21 cellular contexts compared by ENCODE assay signal in the genomic region with DNA sequence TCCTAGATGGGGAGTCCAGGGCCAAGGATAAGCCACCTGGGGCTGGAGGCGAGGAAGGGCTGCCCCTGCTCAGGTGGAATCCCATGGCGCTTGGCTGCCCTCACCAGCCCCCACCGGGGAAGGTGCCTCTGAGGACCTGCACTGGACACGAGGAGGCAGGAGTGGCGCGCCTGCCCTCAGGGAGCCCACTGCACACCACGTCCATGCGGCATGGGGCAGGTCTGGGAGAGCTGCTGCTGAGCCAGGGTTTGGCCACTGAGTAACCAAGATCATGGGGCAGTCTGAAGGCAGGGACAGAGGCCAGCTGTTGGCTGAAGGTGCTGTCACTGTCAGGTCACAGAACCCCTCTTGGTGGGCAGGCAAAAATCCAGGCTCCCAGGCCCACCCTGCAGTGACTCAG. TPM values are rescaled to one million over a fixed set of nuclear protein-coding genes. Genes with fewer than 3 reads are reported as not detected.
DNase-seq lines count a peak whose midpoint lies in the region; ATAC-seq, FAIRE-seq and TF ChIP-seq lines count a peak whose summit lies in the region.
"Had no signal": no experiment of that assay in that cellular context is flagged by ENCODE, and none has a peak within 500 bp of the region (broad histone marks: within the 10 kb centered on the region; RNA-seq: fewer than 3 reads in every experiment).

No MANE protein-coding gene starts in this region.

- TF ChIP-seq POLR2A in K562 (conservative IDR thresholded peaks at IDR 0.05) = no peak
- TF ChIP-seq POLR2A in HepG2 (IDR thresholded peaks at IDR 0.05; ENCODE audit: insufficient read depth in 1 of 2, low read depth in 2 of 2, low read length in 2 of 2) = peak in 1 of 2 experiments; percentile 19; a peak in 1 of 4 replicates
- TF ChIP-seq POLR2A in gastrocnemius medialis (IDR thresholded peaks at IDR 0.05) = no peak

- H3K27me3 ChIP-seq in K562 (ENCODE audit: control insufficient read depth in 2 of 2, insufficient read depth in 2 of 2, low read length in 2 of 2) = no peaks in the 10 kb centered on the region
- H3K27me3 ChIP-seq in HepG2 (ENCODE audit: control insufficient read depth in 1 of 2, insufficient read depth in 2 of 2, low read length in 2 of 2) = no peaks in the 10 kb centered on the region
- no peaks in the 10 kb centered on the region for H3K27me3 ChIP-seq in gastrocnemius medialis

- H2AFZ ChIP-seq in K562 (ENCODE audit: low read depth, low read length) = no peak overlapping the region
- H2AFZ ChIP-seq in HepG2 (ENCODE audit: low read length) = no peak overlapping the region
- H2AFZ ChIP-seq: GM23338, PC-9 had no signal

- CTCF ChIA-PET in K562 (lab: Yijun Ruan, JAX; ENCODE audit: low intra/inter-chr PET ratio) = no interaction called here
- CTCF ChIA-PET in HepG2 (lab: Yijun Ruan, JAX; ENCODE audit: low intra/inter-chr PET ratio, low total read pairs) = no interaction called here

- H3K4me3 ChIP-seq in K562 = no peak overlapping the region
- no peak overlapping the region for H3K4me3 ChIP-seq in HepG2 (replicated peaks in 1 of 3; ENCODE audit: insufficient read depth in 1 of 3, low read depth in 2 of 3, low read length in 3 of 3)
- H3K4me3 ChIP-seq in gastrocnemius medialis = no peak overlapping the region
- H3K4me3 ChIP-seq: GM23338, HAP-1, PC-9 had no signal

- H3K36me3 ChIP-seq in K562 (ENCODE audit: control insufficient read depth, insufficient read depth, low read length) = peaks cover 93% of the 10 kb centered on the region
- H3K36me3 ChIP-seq in HepG2 (replicated peaks in 1 of 2; ENCODE audit: control insufficient read depth in 1 of 2, insufficient read depth in 2 of 2, low read length in 2 of 2) = peaks cover 47 to 92% of the 10 kb centered on the region in 2 experiments
- H3K36me3 ChIP-seq in gastrocnemius medialis = peaks cover 0 to 26% of the 10 kb centered on the region in 2 donors

- H4K20me1 ChIP-seq in K562 (replicated peaks; ENCODE audit: control insufficient read depth, insufficient read depth, low read length) (peaks cover 29% of the 10 kb centered on the region; the same call in 1 of the 2 replicates), HepG2 (ENCODE audit: insufficient read depth, low read length) (peaks cover 4% of the 10 kb centered on the region; the same call in 1 of the 2 replicates)

- intact Hi-C loops in K562 (cut with micrococcal nuclease) = no loop called here
- intact Hi-C loops in HepG2 (cut with micrococcal nuclease; ENCODE audit: unreplicated experiment) = no loop called here
- intact Hi-C loops in gastrocnemius medialis (cut with DNase I; ENCODE audit: low total_unique reads) = no loop called here

- H3K9me1 ChIP-seq in K562 (ENCODE audit: control insufficient read depth, insufficient read depth, low read length) = peaks cover 3% of the 10 kb centered on the region

- in situ Hi-C loops in K562 (cut with MboI) (no loop called here), HepG2 (cut with HindIII; ENCODE audit: extremely low pct_ligation_motif_present, low pct_unique_long_range_greater_than_20kb) (no loop called here), gastrocnemius medialis (cut with MboI; ENCODE audit: low sequenced_read_pairs in 4 of 4) (no loop called here)

- H3K27ac ChIP-seq in K562 (ENCODE audit: extremely low read depth, low read depth, low read length) (no peak overlapping the region), HepG2 (ENCODE audit: extremely low read length, insufficient read depth, low read length) (no peak overlapping the region), gastrocnemius medialis (peak overlapping the region; percentile 16 to 70 (median 54))
- H3K27ac ChIP-seq: PC-9 had no signal

- H3K9me3 ChIP-seq in K562 (replicated peaks; ENCODE audit: control insufficient read depth, insufficient read depth, low read depth, low read length) = no peaks in the 10 kb centered on the region; the same call in 1 of the 2 replicates
- no peaks in the 10 kb centered on the region for H3K9me3 ChIP-seq in HepG2 (ENCODE audit: low read length)
- H3K9me3 ChIP-seq in gastrocnemius medialis = no peaks in the 10 kb centered on the region
- H3K9me3 ChIP-seq: HAP-1, SK-N-SH had no signal

- peaks cover 49% of the 10 kb centered on the region for H3K79me2 ChIP-seq in K562 (ENCODE audit: control insufficient read depth, insufficient read depth, low read length)
- peaks cover 4% of the 10 kb centered on the region for H3K79me2 ChIP-seq in HepG2 (ENCODE audit: insufficient read depth, low read length)

- H3K9ac ChIP-seq in K562 (ENCODE audit: insufficient read depth in 1 of 2, low read depth in 2 of 2, low read length in 2 of 2) (0 out of 4 replicates have a peak overlapping the region, but pooled peaks of 1 of the 2 experiments have one; percentile 38), HepG2 (ENCODE audit: insufficient read depth, low read depth, low read length) (no peak overlapping the region)
- H3K9ac ChIP-seq: SK-N-SH had no signal

- TF ChIP-seq CTCF in K562 (IDR thresholded peaks at IDR 0.05 in 2 of 3, conservative IDR thresholded peaks at IDR 0.05 in 1 of 3; ENCODE audit: insufficient read depth in 2 of 3, low read depth in 1 of 3, low read length in 3 of 3) (no peak), HepG2 (CRISPR knock-in tag; IDR thresholded peaks at IDR 0.05) (no peak), gastrocnemius medialis (IDR thresholded peaks at IDR 0.05 in 4 of 5, conservative IDR thresholded peaks at IDR 0.05 in 1 of 5) (no peak)

- H3K4me2 ChIP-seq in K562 (ENCODE audit: insufficient read depth, low read length) = no peak overlapping the region
- no peak overlapping the region for H3K4me2 ChIP-seq in HepG2 (ENCODE audit: low read depth, low read length)
- H3K4me2 ChIP-seq: GM23338, PC-9, SK-N-SH had no signal

- TF ChIP-seq RAD21 in K562 (CRISPR knock-in tag; conservative IDR thresholded peaks at IDR 0.05 in 1 of 2, IDR thresholded peaks at IDR 0.05 in 1 of 2) (no peak), HepG2 (CRISPR knock-in tag; IDR thresholded peaks at IDR 0.05) (no peak)

- DNase-seq in K562 (ENCODE audit: extremely low read depth in 1 of 4, low spot score in 3 of 4) (no peak), HepG2 (ENCODE audit: low spot score) (no peak), gastrocnemius medialis (no peak), GF-D8 (lab: John Stamatoyannopoulos, UW) (no peak), ecto neural progenitor cell (ENCODE audit: low spot score) (no peak)
- DNase-seq: CD4-positive, CD25-positive, alpha-beta regulatory T cell; DMS 273 treated with DMSO at 0.1 percent for 48 hours; KBM-7; NCI-H1092; NCI-H1436; NCI-H1930; NCI-H2227 treated with DMSO at 0.1 percent for 48 hours; NCI-H510A; PC-9; RPMI8226; SIG-M5; SK-N-SH had no signal

- WGBS in K562 (ENCODE audit: insufficient coverage, low coverage, missing lambda C conversion rate) = 87% methylated on average over 7 of the region's 8 CpGs
- WGBS in HepG2 (ENCODE audit: low lambda C conversion rate) = no CpG with 5 or more reads among the region's 8 CpGs

- ATAC-seq in K562 (no peak), HepG2 (no peak), gastrocnemius medialis (no peak)
- ATAC-seq: GM23338 had no signal

- FAIRE-seq in K562 (lab: Jason Lieb, UNC) (no peak), HepG2 (lab: Jason Lieb, UNC) (no peak)
- FAIRE-seq: GM12891, GM18507 had no signal

- BruUV-seq in K562 (replicated peaks; lab: Mats Ljungman, UMichigan) (no TSS peak), HepG2 (replicated peaks; lab: Mats Ljungman, UMichigan) (no TSS peak)

- POLR2A ChIA-PET in K562 (lab: Yijun Ruan, JAX) = interaction anchor here (1.0 kb wide), 1 partner anchor 8 kb away, joined by 3 read pairs; no protein-coding TSS in a partner anchor
- POLR2A ChIA-PET in HepG2 (lab: Yijun Ruan, JAX) = no interaction called here

- H3K4me1 ChIP-seq in K562 (replicated peaks in 1 of 2; ENCODE audit: control insufficient read depth in 2 of 2, insufficient read depth in 2 of 2, low read length in 2 of 2) (peaks cover 12 to 45% of the 10 kb centered on the region in 2 experiments; a peak in 4 of 5 replicates), HepG2 (ENCODE audit: insufficient read depth, low read length) (no peaks in the 10 kb centered on the region), gastrocnemius medialis (peaks cover 31 to 34% of the 10 kb centered on the region in 2 donors)
- H3K4me1 ChIP-seq: HAP-1 had no signal

- TF ChIP-seq EP300 in K562 (IDR thresholded peaks at IDR 0.05; ENCODE audit: low read length) (no peak), HepG2 (IDR thresholded peaks at IDR 0.05; ENCODE audit: low read depth in 2 of 2, low read length in 2 of 2) (no peak), HepG2 (CRISPR knock-in tag; IDR thresholded peaks at IDR 0.05; ENCODE audit: borderline replicate concordance) (no peak)

RNA-seq across cellular contexts. Expression of gene ELAVL1, which starts 25.9 kb away (rescaled TPM):
- 48.2 and 63.0 TPM in 2 replicates for total RNA-seq in K562 (2011; cell fraction: chromatin; rRNA removed; ENCODE audit: low replicate concordance)
- total RNA-seq in K562 (2011; cell fraction: nucleolus; rRNA removed) = 28.7 and 31.5 TPM in 2 replicates
- total RNA-seq in K562 (2011; cell fraction: nucleoplasm; rRNA removed) = 37.9 and 41.0 TPM in 2 replicates
- total RNA-seq in K562 (2014; rRNA removed) (56.5 and 66.5 TPM in 2 replicates), K562 (2014; rRNA removed; fragmentation: Illumina TruSeq; extraction: Trizol) (69.8 and 72.7 TPM in 2 replicates), K562 (2015; rRNA removed; fragmentation: Illumina TruSeq; extraction: Trizol) (80.1 and 83.1 TPM in 2 replicates), K562 (2021) (172 and 176 TPM in 2 replicates), HepG2 (2016; rRNA removed; fragmentation: Illumina TruSeq; extraction: Trizol) (38.4 and 58.2 TPM in 2 replicates), gastrocnemius medialis (10 to 100 TPM; 18.2 to 40.5 (median 28.9) TPM)
- polyA plus RNA-seq in K562 (2011; rRNA removed) (46.9 and 69.2 TPM in 2 replicates), K562 (2014; fragmentation: Illumina TruSeq; extraction: Trizol) (149 and 156 TPM in 2 replicates), K562 (2014; fragmentation: Nextera tagmentation; extraction: Ambion mirVana) (1 to 10 TPM; 4.3 to 6.9 TPM), K562 (2014; rRNA removed) (63.7 and 78.3 TPM in 2 replicates), HepG2 (2011; rRNA removed) (25.6 and 27.9 TPM in 2 replicates)
- polyA plus RNA-seq in K562 (2011; cell fraction: cytosol; rRNA removed) = 72.8 and 84.8 TPM in 2 replicates
- polyA plus RNA-seq in K562 (2011; cell fraction: nucleus; rRNA removed) = 34.4 and 37.5 TPM in 2 replicates
- polyA plus RNA-seq in K562 (2012) = 77.5 and 90.3 TPM in 2 replicates
- 45.5 and 80.2 TPM in 2 replicates for polyA minus RNA-seq in K562 (2011; rRNA and poly(A)+ RNA removed)
- 74.4 and 81.5 TPM in 2 replicates for polyA minus RNA-seq in K562 (2011; cell fraction: cytosol; rRNA and poly(A)+ RNA removed)
- polyA minus RNA-seq in K562 (2011; cell fraction: nucleus; rRNA and poly(A)+ RNA removed) = 5.4 and 7.9 TPM in 2 replicates
- 8.6 and 10.0 TPM in 2 replicates for total RNA-seq in HepG2 (2016; cell fraction: cytosol; rRNA removed; fragmentation: Illumina TruSeq; extraction: Trizol; ENCODE audit: low read depth)
- 41.2 and 51.9 TPM in 2 replicates for total RNA-seq in HepG2 (2016; cell fraction: insoluble cytoplasmic fraction; rRNA removed; fragmentation: Illumina TruSeq; extraction: Trizol)
- total RNA-seq in HepG2 (2016; cell fraction: membrane; rRNA removed; fragmentation: Illumina TruSeq; extraction: Trizol) = 24.1 and 24.3 TPM in 2 replicates
- total RNA-seq in HepG2 (2016; cell fraction: nucleus; rRNA removed; fragmentation: Illumina TruSeq; extraction: Trizol) = 22.6 and 27.5 TPM in 2 replicates
- polyA plus RNA-seq in HepG2 (2011; cell fraction: cytosol; rRNA removed) = 35.9 and 37.1 TPM in 2 replicates
- 16.7 and 17.2 TPM in 2 replicates for polyA plus RNA-seq in HepG2 (2011; cell fraction: nucleus; rRNA removed)
- polyA plus RNA-seq in HepG2 (2012) = 37.6 and 45.7 TPM in 2 replicates
- polyA plus RNA-seq in HepG2 (2016; cell fraction: cytosol; fragmentation: Illumina TruSeq; extraction: Trizol; ENCODE audit: low read depth) = 16.8 and 20.9 TPM in 2 replicates
- polyA plus RNA-seq in HepG2 (2016; cell fraction: insoluble cytoplasmic fraction; fragmentation: Illumina TruSeq; extraction: Trizol; ENCODE audit: low read depth) = 86.4 and 99.7 TPM in 2 replicates
- polyA plus RNA-seq in HepG2 (2016; cell fraction: membrane; fragmentation: Illumina TruSeq; extraction: Trizol; ENCODE audit: low read depth) = 22.9 and 27.5 TPM in 2 replicates
- polyA plus RNA-seq in HepG2 (2016; cell fraction: nucleus; fragmentation: Illumina TruSeq; extraction: Trizol; ENCODE audit: insufficient read depth, low read depth) = 51.0 and 52.2 TPM in 2 replicates
- 35.9 and 54.6 TPM in 2 replicates for polyA minus RNA-seq in HepG2 (2011; rRNA and poly(A)+ RNA removed; ENCODE audit: low replicate concordance)
- polyA minus RNA-seq in HepG2 (2011; cell fraction: cytosol; rRNA and poly(A)+ RNA removed) = 26.8 and 28.9 TPM in 2 replicates
- 7.3 and 10.2 TPM in 2 replicates for polyA minus RNA-seq in HepG2 (2011; cell fraction: nucleus; rRNA and poly(A)+ RNA removed)

RNA-seq across cellular contexts. Expression of gene TIMM44, which starts 36.1 kb away (rescaled TPM):
- total RNA-seq in K562 (2011; cell fraction: chromatin; rRNA removed; ENCODE audit: low replicate concordance) = 230 and 405 TPM in 2 replicates
- 274 and 281 TPM in 2 replicates for total RNA-seq in K562 (2011; cell fraction: nucleolus; rRNA removed)
- 181 and 216 TPM in 2 replicates for total RNA-seq in K562 (2011; cell fraction: nucleoplasm; rRNA removed)
- total RNA-seq in K562 (2014; rRNA removed) (211 and 231 TPM in 2 replicates), K562 (2014; rRNA removed; fragmentation: Illumina TruSeq; extraction: Trizol) (64.1 and 73.9 TPM in 2 replicates), K562 (2015; rRNA removed; fragmentation: Illumina TruSeq; extraction: Trizol) (104 and 115 TPM in 2 replicates), K562 (2021) (182 and 186 TPM in 2 replicates), HepG2 (2016; rRNA removed; fragmentation: Illumina TruSeq; extraction: Trizol) (71.5 and 72.6 TPM in 2 replicates), gastrocnemius medialis (100 to 1,000 TPM in 1 of 4 donors, 10 to 100 TPM in 3; 53.9 to 168 (median 94.1) TPM)
- polyA plus RNA-seq in K562 (2011; rRNA removed) (60.1 and 74.4 TPM in 2 replicates), K562 (2014; fragmentation: Illumina TruSeq; extraction: Trizol) (89.3 and 92.8 TPM in 2 replicates), K562 (2014; fragmentation: Nextera tagmentation; extraction: Ambion mirVana) (10 to 100 TPM; 10.3 to 19.6 TPM), K562 (2014; rRNA removed) (205 and 224 TPM in 2 replicates), HepG2 (2011; rRNA removed) (42.9 and 49.4 TPM in 2 replicates)
- polyA plus RNA-seq in K562 (2011; cell fraction: cytosol; rRNA removed) = 89.7 and 229 TPM in 2 replicates
- 223 and 257 TPM in 2 replicates for polyA plus RNA-seq in K562 (2011; cell fraction: nucleus; rRNA removed)
- 101 and 142 TPM in 2 replicates for polyA plus RNA-seq in K562 (2012)
- polyA minus RNA-seq in K562 (2011; rRNA and poly(A)+ RNA removed) = 40.4 and 48.9 TPM in 2 replicates
- polyA minus RNA-seq in K562 (2011; cell fraction: cytosol; rRNA and poly(A)+ RNA removed) = 59.1 and 73.7 TPM in 2 replicates
- polyA minus RNA-seq in K562 (2011; cell fraction: nucleus; rRNA and poly(A)+ RNA removed) = 44.6 and 66.1 TPM in 2 replicates
- 23.8 and 25.0 TPM in 2 replicates for total RNA-seq in HepG2 (2016; cell fraction: cytosol; rRNA removed; fragmentation: Illumina TruSeq; extraction: Trizol; ENCODE audit: low read depth)
- 59.2 and 70.8 TPM in 2 replicates for total RNA-seq in HepG2 (2016; cell fraction: insoluble cytoplasmic fraction; rRNA removed; fragmentation: Illumina TruSeq; extraction: Trizol)
- 31.0 and 35.7 TPM in 2 replicates for total RNA-seq in HepG2 (2016; cell fraction: membrane; rRNA removed; fragmentation: Illumina TruSeq; extraction: Trizol)
- 41.7 and 54.7 TPM in 2 replicates for total RNA-seq in HepG2 (2016; cell fraction: nucleus; rRNA removed; fragmentation: Illumina TruSeq; extraction: Trizol)
- polyA plus RNA-seq in HepG2 (2011; cell fraction: cytosol; rRNA removed) = 40.3 and 70.3 TPM in 2 replicates
- 178 and 215 TPM in 2 replicates for polyA plus RNA-seq in HepG2 (2011; cell fraction: nucleus; rRNA removed)
- 41.7 and 52.2 TPM in 2 replicates for polyA plus RNA-seq in HepG2 (2012)
- 15.4 and 19.2 TPM in 2 replicates for polyA plus RNA-seq in HepG2 (2016; cell fraction: cytosol; fragmentation: Illumina TruSeq; extraction: Trizol; ENCODE audit: low read depth)
- 61.4 and 63.3 TPM in 2 replicates for polyA plus RNA-seq in HepG2 (2016; cell fraction: insoluble cytoplasmic fraction; fragmentation: Illumina TruSeq; extraction: Trizol; ENCODE audit: low read depth)
- 24.0 and 26.3 TPM in 2 replicates for polyA plus RNA-seq in HepG2 (2016; cell fraction: membrane; fragmentation: Illumina TruSeq; extraction: Trizol; ENCODE audit: low read depth)
- 95.7 and 103 TPM in 2 replicates for polyA plus RNA-seq in HepG2 (2016; cell fraction: nucleus; fragmentation: Illumina TruSeq; extraction: Trizol; ENCODE audit: insufficient read depth, low read depth)
- polyA minus RNA-seq in HepG2 (2011; rRNA and poly(A)+ RNA removed; ENCODE audit: low replicate concordance) = 45.9 and 52.0 TPM in 2 replicates
- 25.5 and 34.2 TPM in 2 replicates for polyA minus RNA-seq in HepG2 (2011; cell fraction: cytosol; rRNA and poly(A)+ RNA removed)
- polyA minus RNA-seq in HepG2 (2011; cell fraction: nucleus; rRNA and poly(A)+ RNA removed) = 41.6 and 45.6 TPM in 2 replicates

RNA-seq across cellular contexts. Expression of gene CTXN1, which starts 53.6 kb away (rescaled TPM):
- total RNA-seq in K562 (2011; cell fraction: chromatin; rRNA removed; ENCODE audit: low replicate concordance) = 0.67 and 3.5 TPM in 2 replicates
- total RNA-seq in K562 (2011; cell fraction: nucleolus; rRNA removed) = 6.2 and 8.0 TPM in 2 replicates
- total RNA-seq in K562 (2011; cell fraction: nucleoplasm; rRNA removed) = 2.6 and 3.4 TPM in 2 replicates
- total RNA-seq in K562 (2014; rRNA removed) (7.4 and 10.9 TPM in 2 replicates), K562 (2014; rRNA removed; fragmentation: Illumina TruSeq; extraction: Trizol) (0.15 and 0.19 TPM in 2 replicates), K562 (2015; rRNA removed; fragmentation: Illumina TruSeq; extraction: Trizol) (1.8 and 2.3 TPM in 2 replicates), K562 (2021) (37.4 and 38.9 TPM in 2 replicates), HepG2 (2016; rRNA removed; fragmentation: Illumina TruSeq; extraction: Trizol) (0.11 and 0.36 TPM in 2 replicates), gastrocnemius medialis (not detected)
- polyA plus RNA-seq in K562 (2011; rRNA removed) (1.3 and 1.4 TPM in 2 replicates), K562 (2014; fragmentation: Illumina TruSeq; extraction: Trizol) (1.5 and 4.9 TPM in 2 replicates), K562 (2014; fragmentation: Nextera tagmentation; extraction: Ambion mirVana) (not detected), K562 (2014; rRNA removed) (9.2 and 14.5 TPM in 2 replicates), HepG2 (2011; rRNA removed) (0.12 TPM in 1 of 2 replicates, not detected in the other)
- 6.3 and 53.8 TPM in 2 replicates for polyA plus RNA-seq in K562 (2011; cell fraction: cytosol; rRNA removed)
- 3.6 and 12.2 TPM in 2 replicates for polyA plus RNA-seq in K562 (2011; cell fraction: nucleus; rRNA removed)
- 4.8 and 15.6 TPM in 2 replicates for polyA plus RNA-seq in K562 (2012)
- polyA minus RNA-seq in K562 (2011; rRNA and poly(A)+ RNA removed) = 0.14 TPM in 1 of 2 replicates, not detected in the other
- polyA minus RNA-seq in K562 (2011; cell fraction: cytosol; rRNA and poly(A)+ RNA removed) = 15.8 and 19.9 TPM in 2 replicates
- 2.3 and 2.7 TPM in 2 replicates for polyA minus RNA-seq in K562 (2011; cell fraction: nucleus; rRNA and poly(A)+ RNA removed)
- total RNA-seq in HepG2 (2016; cell fraction: cytosol; rRNA removed; fragmentation: Illumina TruSeq; extraction: Trizol; ENCODE audit: low read depth) = 0.35 and 0.71 TPM in 2 replicates
- total RNA-seq in HepG2 (2016; cell fraction: insoluble cytoplasmic fraction; rRNA removed; fragmentation: Illumina TruSeq; extraction: Trizol) = 0.15 and 0.26 TPM in 2 replicates
- 0.71 and 0.83 TPM in 2 replicates for total RNA-seq in HepG2 (2016; cell fraction: membrane; rRNA removed; fragmentation: Illumina TruSeq; extraction: Trizol)
- total RNA-seq in HepG2 (2016; cell fraction: nucleus; rRNA removed; fragmentation: Illumina TruSeq; extraction: Trizol) = not detected in 2 replicates
- 0.09 and 0.27 TPM in 2 replicates for polyA plus RNA-seq in HepG2 (2011; cell fraction: cytosol; rRNA removed)
- 0.13 and 0.17 TPM in 2 replicates for polyA plus RNA-seq in HepG2 (2011; cell fraction: nucleus; rRNA removed)
- not detected in 2 replicates for polyA plus RNA-seq in HepG2 (2012)
- polyA plus RNA-seq in HepG2 (2016; cell fraction: cytosol; fragmentation: Illumina TruSeq; extraction: Trizol; ENCODE audit: low read depth) = 4.0 and 4.4 TPM in 2 replicates
- 1.2 and 1.6 TPM in 2 replicates for polyA plus RNA-seq in HepG2 (2016; cell fraction: insoluble cytoplasmic fraction; fragmentation: Illumina TruSeq; extraction: Trizol; ENCODE audit: low read depth)
- polyA plus RNA-seq in HepG2 (2016; cell fraction: membrane; fragmentation: Illumina TruSeq; extraction: Trizol; ENCODE audit: low read depth) = 3.9 and 4.4 TPM in 2 replicates
- polyA plus RNA-seq in HepG2 (2016; cell fraction: nucleus; fragmentation: Illumina TruSeq; extraction: Trizol; ENCODE audit: insufficient read depth, low read depth) = 0.75 and 1.4 TPM in 2 replicates
- polyA minus RNA-seq in HepG2 (2011; rRNA and poly(A)+ RNA removed; ENCODE audit: low replicate concordance) = 0.12 and 1.4 TPM in 2 replicates
- 0.62 TPM in 1 of 2 replicates, not detected in the other for polyA minus RNA-seq in HepG2 (2011; cell fraction: cytosol; rRNA and poly(A)+ RNA removed)
- polyA minus RNA-seq in HepG2 (2011; cell fraction: nucleus; rRNA and poly(A)+ RNA removed) = 0.39 TPM in 1 of 2 replicates, not detected in the other
- total RNA-seq: CD4-positive, CD25-positive, alpha-beta regulatory T cell had no signal
- polyA plus RNA-seq: CD4-positive, CD25-positive, alpha-beta regulatory T cell had no signal

RNA-seq across cellular contexts. Expression of gene SNAPC2, which starts 59.4 kb away (rescaled TPM):
- total RNA-seq in K562 (2011; cell fraction: chromatin; rRNA removed; ENCODE audit: low replicate concordance) = 4.4 and 13.6 TPM in 2 replicates
- 10.9 and 14.3 TPM in 2 replicates for total RNA-seq in K562 (2011; cell fraction: nucleolus; rRNA removed)
- 9.5 and 10.0 TPM in 2 replicates for total RNA-seq in K562 (2011; cell fraction: nucleoplasm; rRNA removed)
- total RNA-seq in K562 (2014; rRNA removed) (30.3 and 42.7 TPM in 2 replicates), K562 (2014; rRNA removed; fragmentation: Illumina TruSeq; extraction: Trizol) (4.1 and 4.2 TPM in 2 replicates), K562 (2015; rRNA removed; fragmentation: Illumina TruSeq; extraction: Trizol) (15.3 and 15.9 TPM in 2 replicates), K562 (2021) (37.1 and 45.1 TPM in 2 replicates), HepG2 (2016; rRNA removed; fragmentation: Illumina TruSeq; extraction: Trizol) (9.5 and 10.2 TPM in 2 replicates), gastrocnemius medialis (10 to 100 TPM in 1 of 4 donors, 1 to 10 TPM in 3; 4.6 to 10.9 (median 7.1) TPM)
- polyA plus RNA-seq in K562 (2011; rRNA removed) (10.9 and 20.1 TPM in 2 replicates), K562 (2014; fragmentation: Illumina TruSeq; extraction: Trizol) (18.2 and 39.9 TPM in 2 replicates), K562 (2014; fragmentation: Nextera tagmentation; extraction: Ambion mirVana) (1 to 10 TPM in 1 of 2 experiments, under 1 TPM in 1; 0.59 to 1.4 TPM), K562 (2014; rRNA removed) (32.0 and 34.4 TPM in 2 replicates), HepG2 (2011; rRNA removed) (12.7 and 14.9 TPM in 2 replicates)
- polyA plus RNA-seq in K562 (2011; cell fraction: cytosol; rRNA removed) = 18.7 and 40.5 TPM in 2 replicates
- 18.7 and 32.8 TPM in 2 replicates for polyA plus RNA-seq in K562 (2011; cell fraction: nucleus; rRNA removed)
- polyA plus RNA-seq in K562 (2012) = 30.8 and 37.6 TPM in 2 replicates
- 4.3 and 4.8 TPM in 2 replicates for polyA minus RNA-seq in K562 (2011; rRNA and poly(A)+ RNA removed)
- polyA minus RNA-seq in K562 (2011; cell fraction: cytosol; rRNA and poly(A)+ RNA removed) = 14.0 and 17.1 TPM in 2 replicates
- polyA minus RNA-seq in K562 (2011; cell fraction: nucleus; rRNA and poly(A)+ RNA removed) = 9.7 and 13.1 TPM in 2 replicates
- total RNA-seq in HepG2 (2016; cell fraction: cytosol; rRNA removed; fragmentation: Illumina TruSeq; extraction: Trizol; ENCODE audit: low read depth) = 3.3 and 4.0 TPM in 2 replicates
- 8.2 and 10.9 TPM in 2 replicates for total RNA-seq in HepG2 (2016; cell fraction: insoluble cytoplasmic fraction; rRNA removed; fragmentation: Illumina TruSeq; extraction: Trizol)
- total RNA-seq in HepG2 (2016; cell fraction: membrane; rRNA removed; fragmentation: Illumina TruSeq; extraction: Trizol) = 6.9 and 7.4 TPM in 2 replicates
- 3.7 and 5.2 TPM in 2 replicates for total RNA-seq in HepG2 (2016; cell fraction: nucleus; rRNA removed; fragmentation: Illumina TruSeq; extraction: Trizol)
- polyA plus RNA-seq in HepG2 (2011; cell fraction: cytosol; rRNA removed) = 8.4 and 15.7 TPM in 2 replicates
- 12.8 and 13.8 TPM in 2 replicates for polyA plus RNA-seq in HepG2 (2011; cell fraction: nucleus; rRNA removed)
- polyA plus RNA-seq in HepG2 (2012) = 11.7 and 16.4 TPM in 2 replicates
- 3.7 and 4.1 TPM in 2 replicates for polyA plus RNA-seq in HepG2 (2016; cell fraction: cytosol; fragmentation: Illumina TruSeq; extraction: Trizol; ENCODE audit: low read depth)
- polyA plus RNA-seq in HepG2 (2016; cell fraction: insoluble cytoplasmic fraction; fragmentation: Illumina TruSeq; extraction: Trizol; ENCODE audit: low read depth) = 11.2 and 15.9 TPM in 2 replicates
- 6.9 and 8.4 TPM in 2 replicates for polyA plus RNA-seq in HepG2 (2016; cell fraction: membrane; fragmentation: Illumina TruSeq; extraction: Trizol; ENCODE audit: low read depth)
- 13.1 and 13.7 TPM in 2 replicates for polyA plus RNA-seq in HepG2 (2016; cell fraction: nucleus; fragmentation: Illumina TruSeq; extraction: Trizol; ENCODE audit: insufficient read depth, low read depth)
- polyA minus RNA-seq in HepG2 (2011; rRNA and poly(A)+ RNA removed; ENCODE audit: low replicate concordance) = 8.5 and 12.6 TPM in 2 replicates
- polyA minus RNA-seq in HepG2 (2011; cell fraction: cytosol; rRNA and poly(A)+ RNA removed) = 7.2 and 7.8 TPM in 2 replicates
- polyA minus RNA-seq in HepG2 (2011; cell fraction: nucleus; rRNA and poly(A)+ RNA removed) = 1.7 and 4.4 TPM in 2 replicates

Comparison
In these comparisons a context has a peak if more than half of its experiments do, and no peak if none do; other contexts are left out.
1. H3K27ac ChIP-seq: peak in gastrocnemius medialis (4 of 4); none in K562 (single experiment) and HepG2 (single experiment).
2. Of the 241 proteins assayed by ChIP-seq in both HepG2 and K562: peak only in HepG2: none; only in K562: POLR2G; in both: none; in neither: 239; mixed calls (peak in some experiments, not most) for 1.